Comparison of ENCODE assay signal across 10 cellular contexts in the genomic region with DNA sequence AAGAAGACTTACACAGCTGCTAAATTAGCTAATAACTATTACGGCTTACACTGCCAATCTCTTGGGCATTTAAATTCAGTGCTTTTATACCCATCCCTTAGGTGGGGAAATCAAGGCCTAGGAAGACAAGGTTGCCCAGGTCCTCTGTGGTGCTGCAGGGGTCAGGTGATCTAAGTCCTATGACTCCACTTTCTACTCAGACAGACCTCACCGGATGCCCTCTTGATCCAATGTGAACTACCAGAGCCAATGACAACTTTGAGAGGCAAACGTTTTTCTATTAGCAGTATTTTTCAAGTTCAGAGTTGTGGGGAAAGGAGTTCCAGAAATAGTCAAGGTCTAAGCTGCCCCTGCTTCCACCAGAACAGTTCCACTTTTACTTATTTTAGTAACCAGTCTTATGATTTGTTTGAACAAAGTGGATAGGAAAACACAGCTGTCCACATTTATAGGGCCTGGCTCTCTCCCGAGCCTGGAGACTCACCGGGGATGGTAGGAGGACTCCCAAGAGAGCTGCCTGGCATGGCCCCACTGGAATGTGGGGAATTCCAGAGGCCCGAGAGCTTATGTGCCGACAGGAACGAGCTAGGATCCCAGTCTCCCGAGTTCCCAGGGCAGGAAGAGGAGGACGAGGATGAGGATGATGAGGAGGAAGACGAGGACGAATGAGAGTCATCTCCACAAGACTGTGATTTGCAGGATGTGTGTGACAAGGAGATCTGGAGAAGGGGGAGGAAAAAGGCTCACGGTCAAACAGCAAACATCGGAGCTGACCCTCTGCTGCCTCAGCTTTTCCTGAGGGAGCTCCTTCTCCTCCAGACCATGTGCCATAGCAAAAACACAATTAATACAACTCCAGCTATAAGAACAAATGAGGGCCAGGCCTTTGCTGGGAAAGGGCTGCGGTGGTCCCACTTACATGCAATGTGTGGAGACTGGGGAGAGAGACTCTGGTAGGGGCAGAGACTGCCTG. TPM values are rescaled to one million over a fixed set of nuclear protein-coding genes. Genes with fewer than 3 reads are reported as not detected.
A peak's percentile ranks its signal among the peaks of the same experiment; 100 is the strongest.
DNase-seq lines count a peak whose midpoint lies in the region; TF ChIP-seq lines count a peak whose summit lies in the region.
"Had no signal": no experiment of that assay in that cellular context is flagged by ENCODE, and none has a peak within 500 bp of the region (broad histone marks: within the 10 kb centered on the region; RNA-seq: fewer than 3 reads in every experiment).

No MANE protein-coding gene starts in this region.

- CTCF ChIA-PET in activated naive CD4-positive, alpha-beta T cell treated with anti-CD3 and anti-CD28 coated beads, Interleukin-2, amount 10 ng/mL, durations not matched to agents 7 days and 5 days (lab: Charles Lee) = interaction anchor here (1.1 kb wide), 1 partner anchor 13 kb away, joined by 3 read pairs; no protein-coding TSS in a partner anchor

- H3K4me3 Mint-ChIP-seq in activated naive CD4-positive, alpha-beta T cell treated with anti-CD3 and anti-CD28 coated beads, Interleukin-2, amount 10 ng/mL, durations not matched to agents 7 days and 5 days = no peak overlapping the region
- no peak overlapping the region for H3K4me3 Mint-ChIP-seq in T-helper 2 cell treated with Interferon-gamma antibody and Interleukin-4, amounts not matched to agents 5 μg/mL and 100 μg/mL, for 36 hours

- peaks cover 17% of the 10 kb centered on the region for H3K4me1 ChIP-seq in mesodermal cell (ENCODE audit: control insufficient read depth, insufficient read depth, low read length, poor library complexity, severe bottlenecking)
- peaks cover 53% of the 10 kb centered on the region for H3K4me1 ChIP-seq in vagina

- no peaks in the 10 kb centered on the region for H3K27me3 ChIP-seq in vagina
- H3K27me3 ChIP-seq: BLaER1 treated with 17β-estradiol and CSF1 and Interleukin-3, amounts not matched to agents 10 nM and 100 nM had no signal

- intact Hi-C loops in vagina (cut with DNase I) = no loop called here

- H3K9me3 ChIP-seq in mesodermal cell (ENCODE audit: control insufficient read depth, low read length) = no peaks in the 10 kb centered on the region
- H3K9me3 ChIP-seq in vagina = no peaks in the 10 kb centered on the region
- H3K9me3 ChIP-seq: BLaER1 treated with 17β-estradiol and CSF1 and Interleukin-3, amounts not matched to agents 10 nM and 100 nM had no signal

- DNase-seq in activated naive CD4-positive, alpha-beta T cell treated with anti-CD3 and anti-CD28 coated beads, Interleukin-2, amount 10 ng/mL, durations not matched to agents 7 days and 5 days = no peak
- DNase-seq in activated naive CD4-positive, alpha-beta T cell (lab: John Stamatoyannopoulos, UW) = no peak
- DNase-seq in dermis microvascular lymphatic vessel endothelial cell (ENCODE audit: low read depth in 2 of 2) = peak; percentile 23 to 83
- no peak for DNase-seq in vagina (ENCODE audit: extremely low spot score in 2 of 2)
- no peak for DNase-seq in activated CD4-positive, alpha-beta T cell treated with anti-CD3 and anti-CD28 coated beads, Interleukin-2, amount 50 U/mL, for 4 hours
- DNase-seq in iPS-NIHi11 (ENCODE audit: low spot score) = no peak
- DNase-seq in T-helper 2 cell treated with Interferon-gamma antibody and Interleukin-4, amounts not matched to agents 5 μg/mL and 100 μg/mL, for 36 hours (ENCODE audit: low spot score) = no peak
- DNase-seq: activated CD4-positive, alpha-beta T cell treated with anti-CD3 and anti-CD28 coated beads for 1 hour had no signal

- H3K36me3 ChIP-seq in mesodermal cell (ENCODE audit: control insufficient read depth, insufficient read depth, low read length) = peaks cover 81% of the 10 kb centered on the region
- peaks cover 0 to 39% of the 10 kb centered on the region in 2 donors for H3K36me3 ChIP-seq in vagina

- no peaks in the 10 kb centered on the region for H3K9me3 Mint-ChIP-seq in activated naive CD4-positive, alpha-beta T cell treated with anti-CD3 and anti-CD28 coated beads, Interleukin-2, amount 10 ng/mL, durations not matched to agents 7 days and 5 days
- no peaks in the 10 kb centered on the region for H3K9me3 Mint-ChIP-seq in T-helper 2 cell treated with Interferon-gamma antibody and Interleukin-4, amounts not matched to agents 5 μg/mL and 100 μg/mL, for 36 hours

- H3K36me3 Mint-ChIP-seq in activated naive CD4-positive, alpha-beta T cell treated with anti-CD3 and anti-CD28 coated beads, Interleukin-2, amount 10 ng/mL, durations not matched to agents 7 days and 5 days = peaks cover 14% of the 10 kb centered on the region
- H3K36me3 Mint-ChIP-seq in T-helper 2 cell treated with Interferon-gamma antibody and Interleukin-4, amounts not matched to agents 5 μg/mL and 100 μg/mL, for 36 hours (ENCODE audit: low read depth) = peaks cover 29% of the 10 kb centered on the region

- H3K4me1 Mint-ChIP-seq in activated naive CD4-positive, alpha-beta T cell treated with anti-CD3 and anti-CD28 coated beads, Interleukin-2, amount 10 ng/mL, durations not matched to agents 7 days and 5 days = no peaks in the 10 kb centered on the region
- H3K4me1 Mint-ChIP-seq in T-helper 2 cell treated with Interferon-gamma antibody and Interleukin-4, amounts not matched to agents 5 μg/mL and 100 μg/mL, for 36 hours (ENCODE audit: low read depth) = no peaks in the 10 kb centered on the region

- H3K27me3 Mint-ChIP-seq in activated naive CD4-positive, alpha-beta T cell treated with anti-CD3 and anti-CD28 coated beads, Interleukin-2, amount 10 ng/mL, durations not matched to agents 7 days and 5 days = no peaks in the 10 kb centered on the region
- H3K27me3 Mint-ChIP-seq in T-helper 2 cell treated with Interferon-gamma antibody and Interleukin-4, amounts not matched to agents 5 μg/mL and 100 μg/mL, for 36 hours (ENCODE audit: low read depth) = no peaks in the 10 kb centered on the region

- TF ChIP-seq CTCF in vagina (IDR thresholded peaks at IDR 0.05) = no peak

- TF ChIP-seq POLR2A in vagina (IDR thresholded peaks at IDR 0.05) = no peak

- peak overlapping the region; percentile 69 for H3K27ac Mint-ChIP-seq in activated naive CD4-positive, alpha-beta T cell treated with anti-CD3 and anti-CD28 coated beads, Interleukin-2, amount 10 ng/mL, durations not matched to agents 7 days and 5 days
- H3K27ac Mint-ChIP-seq in T-helper 2 cell treated with Interferon-gamma antibody and Interleukin-4, amounts not matched to agents 5 μg/mL and 100 μg/mL, for 36 hours = no peak overlapping the region

- peak overlapping the region; percentile 43 for H3K27ac ChIP-seq in mesodermal cell (ENCODE audit: low read depth, low read length, severe bottlenecking)
- H3K27ac ChIP-seq in vagina = peak overlapping the region; percentile 83

- 65 to 77% methylated on average over 9 to 10 of the region's 15 CpGs for WGBS in mesodermal cell (ENCODE audit: insufficient coverage in 2 of 2), 2 experiments

- H3K4me3 ChIP-seq in mesodermal cell (ENCODE audit: extremely low read depth, insufficient read depth, low read length, poor library complexity, severe bottlenecking) = no peak overlapping the region
- no peak overlapping the region for H3K4me3 ChIP-seq in vagina
- H3K4me3 ChIP-seq: BLaER1 treated with 17β-estradiol and CSF1 and Interleukin-3, amounts not matched to agents 10 nM and 100 nM had no signal

RNA-seq across cellular contexts. Expression of gene FAM193B, which starts 16.7 kb away (rescaled TPM):
- total RNA-seq in dermis microvascular lymphatic vessel endothelial cell = 9.8 and 15.8 TPM in 2 replicates
- 84.5 TPM for polyA plus RNA-seq in mesodermal cell (2013, experiment 1 of 2)
- polyA plus RNA-seq in mesodermal cell (2013, experiment 2 of 2) = 80.8 TPM
- total RNA-seq in vagina = 72.4 TPM

RNA-seq across cellular contexts. Expression of gene DDX41, which starts 20.9 kb away (rescaled TPM):
- total RNA-seq in dermis microvascular lymphatic vessel endothelial cell = 66.2 and 78.5 TPM in 2 replicates
- polyA plus RNA-seq in mesodermal cell (2013, experiment 1 of 2) = 65.4 TPM
- polyA plus RNA-seq in mesodermal cell (2013, experiment 2 of 2) = 52.5 TPM
- total RNA-seq in vagina = 125 TPM

RNA-seq across cellular contexts. Expression of gene DOK3, which starts 28.0 kb away (rescaled TPM):
- total RNA-seq in dermis microvascular lymphatic vessel endothelial cell (2.8 and 4.4 TPM in 2 replicates), vagina (12.0 TPM)
- 3.6 TPM for polyA plus RNA-seq in mesodermal cell (2013, experiment 1 of 2)
- polyA plus RNA-seq in mesodermal cell (2013, experiment 2 of 2) = 2.8 TPM

RNA-seq across cellular contexts. Expression of gene PDLIM7, which starts 40.3 kb away (rescaled TPM):
- total RNA-seq in dermis microvascular lymphatic vessel endothelial cell = 31.5 and 53.2 TPM in 2 replicates
- 284 TPM for polyA plus RNA-seq in mesodermal cell (2013, experiment 1 of 2)
- 227 TPM for polyA plus RNA-seq in mesodermal cell (2013, experiment 2 of 2)
- 118 TPM for total RNA-seq in vagina

RNA-seq across cellular contexts. Expression of gene TMED9, which starts 54.3 kb away (rescaled TPM):
- total RNA-seq in dermis microvascular lymphatic vessel endothelial cell (112 and 193 TPM in 2 replicates), vagina (83.7 TPM)
- polyA plus RNA-seq in mesodermal cell (2013, experiment 1 of 2) = 316 TPM
- polyA plus RNA-seq in mesodermal cell (2013, experiment 2 of 2) = 273 TPM

Comparison
In these comparisons a context has a peak if more than half of its experiments do, and no peak if none do; other contexts are left out.
1. DNase-seq: peak in dermis microvascular lymphatic vessel endothelial cell (2 of 2); none in activated naive CD4-positive, alpha-beta T cell treated with anti-CD3 and anti-CD28 coated beads, Interleukin-2, amount 10 ng/mL, durations not matched to agents 7 days and 5 days (single experiment), activated naive CD4-positive, alpha-beta T cell (0 of 4), vagina (0 of 2), activated CD4-positive, alpha-beta T cell treated with anti-CD3 and anti-CD28 coated beads, Interleukin-2, amount 50 U/mL, for 4 hours (0 of 2), iPS-NIHi11 (single experiment) and T-helper 2 cell treated with Interferon-gamma antibody and Interleukin-4, amounts not matched to agents 5 μg/mL and 100 μg/mL, for 36 hours (single experiment).